ENCODE assay signal across 8 cellular contexts in genomic region chrX:133838761-133839676, GRCh38.
DNase-seq lines count a peak whose midpoint lies in the region; ATAC-seq, FAIRE-seq and TF ChIP-seq lines count a peak whose summit lies in the region.

No MANE protein-coding gene starts in this region.

- CTCF ChIA-PET in activated naive CD4-positive, alpha-beta T cell treated with anti-CD3 and anti-CD28 coated beads for 36 hours (lab: Charles Lee) = interaction anchor here (0.8 to 1.3 kb wide), 3 partner anchors 12 to 18 kb away, joined by 3 to 4 read pairs (median 3); no protein-coding TSS in a partner anchor

- no peak for FAIRE-seq in H54 (lab: Jason Lieb, UNC)

- H3K4me3 Mint-ChIP-seq in activated naive CD4-positive, alpha-beta T cell treated with anti-CD3 and anti-CD28 coated beads for 36 hours = no peak overlapping the region
- no peak overlapping the region for H3K4me3 Mint-ChIP-seq in activated T-cell treated with anti-CD3 and anti-CD28 coated beads, Interleukin-2, amount 50 U/mL, for 4 hours

- H3K27ac Mint-ChIP-seq in activated naive CD4-positive, alpha-beta T cell treated with anti-CD3 and anti-CD28 coated beads for 36 hours = no peak overlapping the region

- no peak for TF ChIP-seq POLR2A in H54 (IDR thresholded peaks at IDR 0.05; ENCODE audit: low read depth, low read length)

- ATAC-seq in activated T-cell treated with anti-CD3 and anti-CD28 coated beads, Interleukin-2, amount 50 U/mL, for 4 hours = no peak
- no peak for ATAC-seq in HG03342 (IDR thresholded peaks at IDR 0.05; ENCODE audit: unreplicated experiment)

- H3K4me1 Mint-ChIP-seq in activated naive CD4-positive, alpha-beta T cell treated with anti-CD3 and anti-CD28 coated beads for 36 hours (ENCODE audit: low read depth) = no peaks in the 10 kb centered on the region
- no peaks in the 10 kb centered on the region for H3K4me1 Mint-ChIP-seq in activated T-cell treated with anti-CD3 and anti-CD28 coated beads, Interleukin-2, amount 50 U/mL, for 4 hours (ENCODE audit: low read depth)

- peak; percentile 45 for DNase-seq in activated naive CD4-positive, alpha-beta T cell treated with anti-CD3 and anti-CD28 coated beads for 36 hours
- no peak for DNase-seq in activated naive CD4-positive, alpha-beta T cell treated with Interleukin-2 at 50 U/mL for 16 hours
- DNase-seq in M059J (ENCODE audit: low read depth) (peak; percentile 42), iPS DF 19.7 (ENCODE audit: low read depth, low spot score) (peak; percentile 12), H54 (ENCODE audit: insufficient read length, low spot score) (no peak)
- DNase-seq in activated T-cell treated with anti-CD3 and anti-CD28 coated beads, Interleukin-2, amount 50 U/mL, for 4 hours = peak; percentile 11
- peak in 2 of 3 donors; percentile 8 to 27 for DNase-seq in stimulated activated CD4-positive, alpha-beta T cell treated with anti-CD3 and anti-CD28 coated beads, TNF-alpha, amount 100 ng/mL, for 48 hours (ENCODE audit: low read depth in 3 of 3)

- intact Hi-C loops in activated naive CD4-positive, alpha-beta T cell treated with anti-CD3 and anti-CD28 coated beads for 36 hours (cut with micrococcal nuclease) = loop anchor here (5.0 kb wide), 1 partner anchor 188 kb away; no protein-coding TSS in a partner anchor

- no peaks in the 10 kb centered on the region for H3K9me3 Mint-ChIP-seq in activated naive CD4-positive, alpha-beta T cell treated with anti-CD3 and anti-CD28 coated beads for 36 hours
- no peaks in the 10 kb centered on the region for H3K9me3 Mint-ChIP-seq in activated T-cell treated with anti-CD3 and anti-CD28 coated beads, Interleukin-2, amount 50 U/mL, for 4 hours

- H3K36me3 Mint-ChIP-seq in activated naive CD4-positive, alpha-beta T cell treated with anti-CD3 and anti-CD28 coated beads for 36 hours (ENCODE audit: low read depth) = no peaks in the 10 kb centered on the region
- no peaks in the 10 kb centered on the region for H3K36me3 Mint-ChIP-seq in activated T-cell treated with anti-CD3 and anti-CD28 coated beads, Interleukin-2, amount 50 U/mL, for 4 hours (ENCODE audit: insufficient read depth)

- no peaks in the 10 kb centered on the region for H3K27me3 Mint-ChIP-seq in activated naive CD4-positive, alpha-beta T cell treated with anti-CD3 and anti-CD28 coated beads for 36 hours (ENCODE audit: low read depth)
- H3K27me3 Mint-ChIP-seq in activated T-cell treated with anti-CD3 and anti-CD28 coated beads, Interleukin-2, amount 50 U/mL, for 4 hours (ENCODE audit: low read depth) = no peaks in the 10 kb centered on the region

Comparison
In these comparisons a context has a peak if more than half of its experiments do, and no peak if none do; other contexts are left out.
1. DNase-seq: peak in activated naive CD4-positive, alpha-beta T cell treated with anti-CD3 and anti-CD28 coated beads for 36 hours (single experiment), M059J (single experiment), activated T-cell treated with anti-CD3 and anti-CD28 coated beads, Interleukin-2, amount 50 U/mL, for 4 hours (single experiment), iPS DF 19.7 (single experiment) and stimulated activated CD4-positive, alpha-beta T cell treated with anti-CD3 and anti-CD28 coated beads, TNF-alpha, amount 100 ng/mL, for 48 hours (2 of 3); none in activated naive CD4-positive, alpha-beta T cell treated with Interleukin-2 at 50 U/mL for 16 hours (single experiment) and H54 (single experiment).